8 cellular contexts compared by ENCODE assay signal in genomic region chr16:29203046-29203932, GRCh38.
DNase-seq lines count a peak whose midpoint lies in the region; TF ChIP-seq lines count a peak whose summit lies in the region.
"Not testable (repeated sequence)": the region's sequence is repeated elsewhere in the genome, so short reads cannot be mapped to it uniquely, and the experiment has no call there.

No MANE protein-coding gene starts in this region.

- POLR2A ChIA-PET in Caco-2 (lab: Charles Lee), result not testable (repeated sequence)

- not testable (repeated sequence) for H3K4me3 Mint-ChIP-seq in Caco-2 (ENCODE audit: unreplicated experiment); activated T-cell treated with anti-CD3 and anti-CD28 coated beads, Interleukin-2, amount 50 U/mL, for 24 hours; nephron

- TF ChIP-seq EP300 in transverse colon (IDR thresholded peaks at IDR 0.05; ENCODE audit: low read depth), result not testable (repeated sequence)

- H3K36me3 Mint-ChIP-seq in Caco-2 (ENCODE audit: insufficient read depth, unreplicated experiment); nephron (ENCODE audit: low read depth): not testable (repeated sequence)
- H3K36me3 Mint-ChIP-seq in activated T-cell treated with anti-CD3 and anti-CD28 coated beads, Interleukin-2, amount 50 U/mL, for 24 hours (ENCODE audit: low read depth), result peaks cover 32% of the 10 kb centered on the region

- not testable (repeated sequence) for H3K4me1 ChIP-seq in Caco-2; liver (ENCODE audit: control insufficient read depth in 4 of 4, insufficient read depth in 4 of 4, low read length in 3 of 4); prostate gland (replicated peaks)
- H3K4me1 ChIP-seq in right atrium auricular region (peaks cover 0 to 25% of the 10 kb centered on the region in 2 donors), transverse colon (peaks cover 5 to 22% (median 10%) of the 10 kb centered on the region in 4 donors)

- H3K4me1 Mint-ChIP-seq in Caco-2 (ENCODE audit: low read depth, unreplicated experiment); activated T-cell treated with anti-CD3 and anti-CD28 coated beads, Interleukin-2, amount 50 U/mL, for 24 hours (ENCODE audit: low read depth): not testable (repeated sequence)
- peaks cover 44% of the 10 kb centered on the region for H3K4me1 Mint-ChIP-seq in nephron

- intact Hi-C loops in Caco-2 (cut with micrococcal nuclease; ENCODE audit: unreplicated experiment); prostate gland (cut with DNase I); transverse colon (cut with DNase I; ENCODE audit: low total_unique reads): not testable (repeated sequence)

- DNase-seq in Caco-2 (peak in 1 of 2 experiments; percentile 15), ecto neural progenitor cell (ENCODE audit: low spot score) (peak; percentile 20), right atrium auricular region (ENCODE audit: low spot score) (peak; percentile 42)
- DNase-seq in activated T-cell treated with anti-CD3 and anti-CD28 coated beads, Interleukin-2, amount 50 U/mL, for 24 hours, result peak; percentile 19
- not testable (repeated sequence) for DNase-seq in prostate gland (ENCODE audit: low spot score); transverse colon

- H3K27me3 Mint-ChIP-seq in Caco-2 (ENCODE audit: insufficient read depth, unreplicated experiment); activated T-cell treated with anti-CD3 and anti-CD28 coated beads, Interleukin-2, amount 50 U/mL, for 24 hours; nephron (ENCODE audit: low read depth): not testable (repeated sequence)

- in situ Hi-C loops in transverse colon (cut with MboI; ENCODE audit: low pct_ligation_motif_present in 1 of 4, low pct_unique_long_range_greater_than_20kb in 1 of 4, low sequenced_read_pairs in 3 of 4), result not testable (repeated sequence)

- H3K9ac ChIP-seq in liver (ENCODE audit: low read depth in 1 of 2, low read length in 2 of 2), result peak overlapping the region in 1 of 2 donors; percentile 51

- peak overlapping the region in 1 of 2 donors; percentile 83 for H3K27ac ChIP-seq in right atrium auricular region
- peak overlapping the region; percentile 65 to 78 for H3K27ac ChIP-seq in liver (ENCODE audit: low read depth in 1 of 2, low read length in 2 of 2)
- H3K27ac ChIP-seq in prostate gland, result peak overlapping the region; percentile 23 to 50
- H3K27ac ChIP-seq in transverse colon, result peak overlapping the region; percentile 32 to 86 (median 82)

- TF ChIP-seq CTCF in Caco-2 (IDR thresholded peaks at IDR 0.05; ENCODE audit: insufficient read depth in 1 of 2, low read depth in 1 of 2, low read length in 1 of 2, severe bottlenecking in 1 of 2, unreplicated experiment in 1 of 2); right atrium auricular region (IDR thresholded peaks at IDR 0.05); liver (IDR thresholded peaks at IDR 0.05; ENCODE audit: low read depth, low read length, missing input control); nephron (IDR thresholded peaks at IDR 0.05; ENCODE audit: unreplicated experiment in 3 of 3); prostate gland (IDR thresholded peaks at IDR 0.05); transverse colon (IDR thresholded peaks at IDR 0.05): not testable (repeated sequence)

- not testable (repeated sequence) for TF ChIP-seq POLR2A in prostate gland (IDR thresholded peaks at IDR 0.05); transverse colon (IDR thresholded peaks at IDR 0.05)

- not testable (repeated sequence) for H3K4me3 ChIP-seq in Caco-2 (ENCODE audit: low read depth, low read length); right atrium auricular region; liver (ENCODE audit: low read depth in 1 of 3, low read length in 3 of 3); prostate gland; transverse colon

- 88% methylated on average over 30 of the region's 30 CpGs for WGBS in liver
- 82% methylated on average over 30 of the region's 30 CpGs for WGBS in prostate gland
- WGBS in transverse colon (ENCODE audit: low coverage in 1 of 2), 2 donors, result 87% methylated on average over 28 of the region's 30 CpGs; no CpG with 5 or more reads in 1 of the 2 donors

- H3K27me3 ChIP-seq in Caco-2 (replicated peaks; ENCODE audit: control insufficient read depth, insufficient read depth, low read length); right atrium auricular region; liver (ENCODE audit: control insufficient read depth in 4 of 4, insufficient read depth in 4 of 4, low read length in 3 of 4); prostate gland (replicated peaks; ENCODE audit: insufficient read depth); transverse colon: not testable (repeated sequence)

- TF ChIP-seq RAD21 in liver (IDR thresholded peaks at IDR 0.05), result not testable (repeated sequence)

- H3K9me3 ChIP-seq in Caco-2; right atrium auricular region; liver (ENCODE audit: control insufficient read depth in 4 of 4, low read length in 3 of 4); prostate gland; transverse colon: not testable (repeated sequence)

- not testable (repeated sequence) for H3K36me3 ChIP-seq in Caco-2 (ENCODE audit: control insufficient read depth, insufficient read depth, low read length); right atrium auricular region; liver (ENCODE audit: control insufficient read depth in 4 of 4, insufficient read depth in 3 of 4, low read depth in 1 of 4, low read length in 3 of 4); prostate gland; transverse colon

- CTCF ChIA-PET in Caco-2 (lab: Charles Lee), result not testable (repeated sequence)

- BruUV-seq in Caco-2 (replicated peaks; lab: Mats Ljungman, UMichigan), result not testable (repeated sequence)

- H3K27ac Mint-ChIP-seq in Caco-2 (ENCODE audit: unreplicated experiment) (peak overlapping the region; percentile 11), nephron (peak overlapping the region; percentile 73 to 99 (median 74))
- H3K27ac Mint-ChIP-seq in activated T-cell treated with anti-CD3 and anti-CD28 coated beads, Interleukin-2, amount 50 U/mL, for 24 hours, result not testable (repeated sequence)

- H3K9me3 Mint-ChIP-seq in Caco-2 (ENCODE audit: unreplicated experiment), result peaks cover 18% of the 10 kb centered on the region
- peaks cover 15% of the 10 kb centered on the region for H3K9me3 Mint-ChIP-seq in activated T-cell treated with anti-CD3 and anti-CD28 coated beads, Interleukin-2, amount 50 U/mL, for 24 hours
- peaks cover 17% of the 10 kb centered on the region for H3K9me3 Mint-ChIP-seq in nephron
